Comparison of ENCODE assay signal across 8 cellular contexts in the genomic region with DNA sequence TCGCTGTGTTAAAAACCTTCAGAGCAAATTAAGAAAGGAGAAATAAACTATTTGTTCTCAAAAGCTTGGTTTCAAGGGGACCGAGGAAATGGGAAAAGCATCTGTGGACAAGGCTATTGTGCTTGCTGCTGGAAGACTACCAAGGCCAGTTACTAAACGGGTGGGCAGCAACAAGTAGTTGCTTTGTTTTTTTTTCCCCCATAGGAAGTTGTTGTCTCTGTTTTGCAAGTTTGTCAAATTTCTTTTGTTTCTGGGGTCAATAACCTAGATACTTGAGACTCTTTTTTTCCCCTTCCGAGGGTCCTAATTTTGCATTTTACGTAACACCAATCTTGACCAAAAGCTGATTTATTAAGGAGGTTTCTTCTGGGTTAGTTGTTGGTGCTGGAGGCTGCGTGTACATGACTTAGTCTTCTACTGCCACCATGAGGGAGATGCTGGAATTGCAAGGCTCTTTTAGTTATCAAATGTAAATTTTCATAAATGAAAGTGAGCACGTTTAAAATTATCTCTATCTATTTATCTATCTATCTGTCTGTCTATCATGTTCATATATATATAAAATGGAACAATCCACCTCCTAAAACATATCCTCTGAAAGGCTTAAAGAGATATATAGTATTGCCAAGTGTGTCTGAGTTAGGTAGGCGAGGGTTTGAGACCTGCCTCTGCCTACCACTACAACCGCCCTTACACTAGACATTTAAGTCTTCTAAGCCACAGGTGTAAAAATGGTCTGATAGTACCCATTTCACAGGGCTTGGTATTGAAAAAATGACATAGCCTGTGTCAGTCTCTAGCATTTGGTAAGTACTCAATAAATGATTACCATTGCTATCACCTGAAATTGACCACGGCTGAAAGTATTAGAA.
DNase-seq lines count a peak whose midpoint lies in the region; ATAC-seq and TF ChIP-seq lines count a peak whose summit lies in the region.

No MANE protein-coding gene starts in this region.

- intact Hi-C loops in colonic mucosa (cut with DNase I) = loop anchor here (2.0 kb wide), 1 partner anchor 312 kb away; no protein-coding TSS in a partner anchor

- no peak overlapping the region for H3K4me2 ChIP-seq in GM23248 (ENCODE audit: unreplicated experiment)

- 29 to 32% methylated on average over 10 of the region's 10 CpGs for WGBS in GM23248 (ENCODE audit: low coverage in 1 of 2, low lambda C conversion rate in 2 of 2, missing lambda C conversion rate in 2 of 2), 2 experiments
- WGBS in lung, 2 donors = 32 to 35% methylated on average over 10 of the region's 10 CpGs

- H3K27me3 ChIP-seq in GM23248 (replicated peaks; ENCODE audit: insufficient read depth) (peaks cover 13% of the 10 kb centered on the region), colonic mucosa (no peaks in the 10 kb centered on the region), lung (ENCODE audit: control insufficient read depth, insufficient read depth) (no peaks in the 10 kb centered on the region)

- H3F3A ChIP-seq in GM23248 (ENCODE audit: insufficient read depth) = no peaks in the 10 kb centered on the region

- TF ChIP-seq CTCF in colonic mucosa (IDR thresholded peaks at IDR 0.05) (peak; percentile 98), lung (IDR thresholded peaks at IDR 0.05; ENCODE audit: control extremely low read depth, extremely low read depth) (peak; percentile 95)

- no peaks in the 10 kb centered on the region for H3K9me2 ChIP-seq in GM23248 (ENCODE audit: insufficient read depth)

- peaks cover 6% of the 10 kb centered on the region; the same call in 1 of the 2 replicates for H3K4me1 ChIP-seq in GM23248 (ENCODE audit: insufficient read depth)
- H3K4me1 ChIP-seq in colonic mucosa = no peaks in the 10 kb centered on the region
- peaks cover 0 to 7% of the 10 kb centered on the region in 2 donors for H3K4me1 ChIP-seq in lung (ENCODE audit: control insufficient read depth in 2 of 2, insufficient read depth in 2 of 2, low read length in 2 of 2)

- in situ Hi-C loops in GM23248 (cut with MboI) = no loop called here

- H4K20me1 ChIP-seq in GM23248 (ENCODE audit: insufficient read depth) = no peaks in the 10 kb centered on the region

- H3K9ac ChIP-seq in GM23248 (no peak overlapping the region), colonic mucosa (ENCODE audit: low read depth in 2 of 2, low read length in 2 of 2) (no peak overlapping the region)

- DNase-seq in AG08395 (ENCODE audit: low spot score) (peak; percentile 50), GM23248 (peak; percentile 77), NCI-H345 treated with DMSO at 0.1 percent for 48 hours (lab: John Stamatoyannopoulos, UW; ENCODE audit: unreplicated experiment) (peak; percentile 57), colonic mucosa (peak; percentile 83), lung (ENCODE audit: low spot score) (peak; percentile 70)
- DNase-seq in activated CD4-positive, CD25-positive, alpha-beta regulatory T cell treated with anti-CD3 and anti-CD28 coated beads, Interleukin-2, amount 50 U/mL, for 72 hours = peak; percentile 71
- peak; percentile 66 for DNase-seq in stimulated activated CD8-positive, alpha-beta memory T cell treated with anti-CD3 and anti-CD28 coated beads, Interleukin-15, amount 100 ng/mL, for 1 hour (ENCODE audit: low read depth)

- H3K27ac ChIP-seq in GM23248 = no peak overlapping the region
- H3K27ac ChIP-seq in colonic mucosa = no peak overlapping the region
- peak overlapping the region in 1 of 2 donors; percentile 68 for H3K27ac ChIP-seq in lung (ENCODE audit: low read depth in 1 of 2, low read length in 1 of 2)

- H3K4me3 ChIP-seq in GM23248 (no peak overlapping the region), colonic mucosa (no peak overlapping the region), lung (no peak overlapping the region)

- H3K36me3 ChIP-seq in GM23248 (ENCODE audit: low read depth) (no peaks in the 10 kb centered on the region), colonic mucosa (no peaks in the 10 kb centered on the region), lung (ENCODE audit: control insufficient read depth in 2 of 2, insufficient read depth in 2 of 2, low read length in 2 of 2) (no peaks in the 10 kb centered on the region)

- H2AFZ ChIP-seq in GM23248 = 0 out of 2 replicates have a peak overlapping the region, but pooled peaks have one; percentile 8

- ATAC-seq in lung (ENCODE audit: insufficient read depth, low FRiP score) (no peak), GM18867 (IDR thresholded peaks at IDR 0.05; ENCODE audit: unreplicated experiment) (no peak)

- H3K9me3 ChIP-seq in GM23248 (ENCODE audit: low read depth) = no peaks in the 10 kb centered on the region
- no peaks in the 10 kb centered on the region for H3K9me3 ChIP-seq in colonic mucosa
- H3K9me3 ChIP-seq in lung (ENCODE audit: control insufficient read depth in 2 of 2, insufficient read depth in 1 of 2, low read length in 1 of 2) = no peaks in the 10 kb centered on the region

- H3K79me2 ChIP-seq in GM23248 (ENCODE audit: insufficient read depth) = no peaks in the 10 kb centered on the region
